1 cellular context compared by ENCODE assay signal in the genomic region with DNA sequence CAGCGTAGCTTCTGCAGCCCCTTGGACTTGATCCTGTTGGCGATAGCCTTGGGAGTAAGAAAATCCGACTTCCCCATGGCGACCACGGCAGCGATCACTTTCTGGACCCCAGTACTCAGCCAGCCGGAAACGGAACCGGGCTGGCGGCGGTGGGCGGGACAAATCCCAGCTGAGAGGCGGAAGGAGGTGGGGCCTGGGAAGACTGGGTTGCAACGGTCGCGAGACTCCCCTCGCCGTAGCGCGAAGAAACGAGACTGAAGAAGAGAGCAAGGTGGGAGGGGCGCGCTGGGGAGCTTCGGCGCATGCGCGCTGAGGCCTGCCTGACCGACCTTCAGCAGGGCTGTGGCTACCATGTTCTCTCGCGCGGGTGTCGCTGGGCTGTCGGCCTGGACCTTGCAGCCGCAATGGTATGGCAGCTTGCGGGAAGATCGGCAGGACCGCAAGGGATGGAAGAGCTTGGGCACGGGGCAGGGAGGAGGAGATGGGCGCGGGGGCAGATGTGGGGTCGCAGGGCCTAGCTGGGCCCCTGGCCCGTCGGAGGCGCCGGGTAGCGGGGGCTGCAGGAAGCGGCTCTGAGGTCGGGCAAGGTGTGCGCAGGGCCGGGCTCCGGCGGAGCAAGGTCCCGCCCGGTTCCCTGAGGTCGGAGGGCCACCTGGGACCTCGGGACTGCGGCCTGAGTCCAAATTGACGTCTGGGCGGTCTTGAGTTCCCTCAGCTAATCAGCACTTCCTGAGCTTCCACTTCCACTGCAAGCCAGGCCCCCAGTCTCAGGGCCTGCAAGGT.
TF ChIP-seq lines count a peak whose summit lies in the region.

A gene (plus strand): TSS at position 321 of the 783 bp plus-strand sequence. CDS start 31 bp downstream, at position 352.
A gene with protein sequence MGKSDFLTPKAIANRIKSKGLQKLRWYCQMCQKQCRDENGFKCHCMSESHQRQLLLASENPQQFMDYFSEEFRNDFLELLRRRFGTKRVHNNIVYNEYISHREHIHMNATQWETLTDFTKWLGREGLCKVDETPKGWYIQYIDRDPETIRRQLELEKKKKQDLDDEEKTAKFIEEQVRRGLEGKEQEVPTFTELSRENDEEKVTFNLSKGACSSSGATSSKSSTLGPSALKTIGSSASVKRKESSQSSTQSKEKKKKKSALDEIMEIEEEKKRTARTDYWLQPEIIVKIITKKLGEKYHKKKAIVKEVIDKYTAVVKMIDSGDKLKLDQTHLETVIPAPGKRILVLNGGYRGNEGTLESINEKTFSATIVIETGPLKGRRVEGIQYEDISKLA (minus strand): TSS at position 137 of the 783 bp plus-strand sequence. CDS start 60 bp downstream, at position 77.

TF ChIP-seq in HepG2, 621 proteins besides CTCF, POLR2A, EP300 and RAD21 (continued from another document and continues in another):
- TF ChIP-seq, protein P1, sequence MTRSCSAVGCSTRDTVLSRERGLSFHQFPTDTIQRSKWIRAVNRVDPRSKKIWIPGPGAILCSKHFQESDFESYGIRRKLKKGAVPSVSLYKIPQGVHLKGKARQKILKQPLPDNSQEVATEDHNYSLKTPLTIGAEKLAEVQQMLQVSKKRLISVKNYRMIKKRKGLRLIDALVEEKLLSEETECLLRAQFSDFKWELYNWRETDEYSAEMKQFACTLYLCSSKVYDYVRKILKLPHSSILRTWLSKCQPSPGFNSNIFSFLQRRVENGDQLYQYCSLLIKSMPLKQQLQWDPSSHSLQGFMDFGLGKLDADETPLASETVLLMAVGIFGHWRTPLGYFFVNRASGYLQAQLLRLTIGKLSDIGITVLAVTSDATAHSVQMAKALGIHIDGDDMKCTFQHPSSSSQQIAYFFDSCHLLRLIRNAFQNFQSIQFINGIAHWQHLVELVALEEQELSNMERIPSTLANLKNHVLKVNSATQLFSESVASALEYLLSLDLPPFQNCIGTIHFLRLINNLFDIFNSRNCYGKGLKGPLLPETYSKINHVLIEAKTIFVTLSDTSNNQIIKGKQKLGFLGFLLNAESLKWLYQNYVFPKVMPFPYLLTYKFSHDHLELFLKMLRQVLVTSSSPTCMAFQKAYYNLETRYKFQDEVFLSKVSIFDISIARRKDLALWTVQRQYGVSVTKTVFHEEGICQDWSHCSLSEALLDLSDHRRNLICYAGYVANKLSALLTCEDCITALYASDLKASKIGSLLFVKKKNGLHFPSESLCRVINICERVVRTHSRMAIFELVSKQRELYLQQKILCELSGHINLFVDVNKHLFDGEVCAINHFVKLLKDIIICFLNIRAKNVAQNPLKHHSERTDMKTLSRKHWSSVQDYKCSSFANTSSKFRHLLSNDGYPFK (CRISPR knock-in tag; IDR thresholded peaks at IDR 0.05; ENCODE audit: borderline replicate concordance): peak; percentile 19; the same call in 1 of the 2 replicates
- TF ChIP-seq ZNF589 (CRISPR knock-in tag; conservative IDR thresholded peaks at IDR 0.05): peak; percentile 21; the same call in 1 of the 2 replicates
- TF ChIP-seq, protein P2, sequence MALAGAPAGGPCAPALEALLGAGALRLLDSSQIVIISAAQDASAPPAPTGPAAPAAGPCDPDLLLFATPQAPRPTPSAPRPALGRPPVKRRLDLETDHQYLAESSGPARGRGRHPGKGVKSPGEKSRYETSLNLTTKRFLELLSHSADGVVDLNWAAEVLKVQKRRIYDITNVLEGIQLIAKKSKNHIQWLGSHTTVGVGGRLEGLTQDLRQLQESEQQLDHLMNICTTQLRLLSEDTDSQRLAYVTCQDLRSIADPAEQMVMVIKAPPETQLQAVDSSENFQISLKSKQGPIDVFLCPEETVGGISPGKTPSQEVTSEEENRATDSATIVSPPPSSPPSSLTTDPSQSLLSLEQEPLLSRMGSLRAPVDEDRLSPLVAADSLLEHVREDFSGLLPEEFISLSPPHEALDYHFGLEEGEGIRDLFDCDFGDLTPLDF (CRISPR knock-in tag; IDR thresholded peaks at IDR 0.05): no peak
- TF ChIP-seq ZIK1 (CRISPR knock-in tag; IDR thresholded peaks at IDR 0.05; ENCODE audit: borderline replicate concordance, low read depth): peak; percentile 94; the same call in 1 of the 2 replicates
- no peak for TF ChIP-seq ZNF562 (CRISPR knock-in tag; IDR thresholded peaks at IDR 0.05; ENCODE audit: borderline replicate concordance)
- TF ChIP-seq, protein P3, sequence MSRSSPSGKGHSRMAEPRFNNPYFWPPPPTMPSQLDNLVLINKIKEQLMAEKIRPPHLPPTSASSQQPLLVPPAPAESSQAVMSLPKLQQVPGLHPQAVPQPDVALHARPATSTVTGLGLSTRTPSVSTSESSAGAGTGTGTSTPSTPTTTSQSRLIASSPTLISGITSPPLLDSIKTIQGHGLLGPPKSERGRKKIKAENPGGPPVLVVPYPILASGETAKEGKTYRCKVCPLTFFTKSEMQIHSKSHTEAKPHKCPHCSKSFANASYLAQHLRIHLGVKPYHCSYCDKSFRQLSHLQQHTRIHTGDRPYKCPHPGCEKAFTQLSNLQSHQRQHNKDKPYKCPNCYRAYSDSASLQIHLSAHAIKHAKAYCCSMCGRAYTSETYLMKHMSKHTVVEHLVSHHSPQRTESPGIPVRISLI (CRISPR knock-in tag; IDR thresholded peaks at IDR 0.05; ENCODE audit: borderline replicate concordance): no peak; the same call in 1 of the 2 replicates
- no peak for TF ChIP-seq ZNF382 (CRISPR knock-in tag; IDR thresholded peaks at IDR 0.05; ENCODE audit: borderline replicate concordance)
- TF ChIP-seq, protein P4, sequence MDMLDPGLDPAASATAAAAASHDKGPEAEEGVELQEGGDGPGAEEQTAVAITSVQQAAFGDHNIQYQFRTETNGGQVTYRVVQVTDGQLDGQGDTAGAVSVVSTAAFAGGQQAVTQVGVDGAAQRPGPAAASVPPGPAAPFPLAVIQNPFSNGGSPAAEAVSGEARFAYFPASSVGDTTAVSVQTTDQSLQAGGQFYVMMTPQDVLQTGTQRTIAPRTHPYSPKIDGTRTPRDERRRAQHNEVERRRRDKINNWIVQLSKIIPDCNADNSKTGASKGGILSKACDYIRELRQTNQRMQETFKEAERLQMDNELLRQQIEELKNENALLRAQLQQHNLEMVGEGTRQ (IDR thresholded peaks at IDR 0.05; ENCODE audit: low read depth, low read length): no peak
- TF ChIP-seq, protein P4 (CRISPR knock-in tag; IDR thresholded peaks at IDR 0.05; ENCODE audit: borderline replicate concordance): no peak
- TF ChIP-seq CHD2 (IDR thresholded peaks at IDR 0.05; ENCODE audit: low read depth, low read length): peak; percentile 98
- TF ChIP-seq, protein P5, sequence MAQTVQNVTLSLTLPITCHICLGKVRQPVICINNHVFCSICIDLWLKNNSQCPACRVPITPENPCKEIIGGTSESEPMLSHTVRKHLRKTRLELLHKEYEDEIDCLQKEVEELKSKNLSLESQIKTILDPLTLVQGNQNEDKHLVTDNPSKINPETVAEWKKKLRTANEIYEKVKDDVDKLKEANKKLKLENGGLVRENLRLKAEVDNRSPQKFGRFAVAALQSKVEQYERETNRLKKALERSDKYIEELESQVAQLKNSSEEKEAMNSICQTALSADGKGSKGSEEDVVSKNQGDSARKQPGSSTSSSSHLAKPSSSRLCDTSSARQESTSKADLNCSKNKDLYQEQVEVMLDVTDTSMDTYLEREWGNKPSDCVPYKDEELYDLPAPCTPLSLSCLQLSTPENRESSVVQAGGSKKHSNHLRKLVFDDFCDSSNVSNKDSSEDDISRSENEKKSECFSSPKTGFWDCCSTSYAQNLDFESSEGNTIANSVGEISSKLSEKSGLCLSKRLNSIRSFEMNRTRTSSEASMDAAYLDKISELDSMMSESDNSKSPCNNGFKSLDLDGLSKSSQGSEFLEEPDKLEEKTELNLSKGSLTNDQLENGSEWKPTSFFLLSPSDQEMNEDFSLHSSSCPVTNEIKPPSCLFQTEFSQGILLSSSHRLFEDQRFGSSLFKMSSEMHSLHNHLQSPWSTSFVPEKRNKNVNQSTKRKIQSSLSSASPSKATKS (CRISPR knock-in tag; IDR thresholded peaks at IDR 0.05): peak; percentile 65; the same call in 1 of the 2 replicates
- 0 out of 2 replicates have a peak, but pooled peaks have one; percentile 48 for TF ChIP-seq CENPT (CRISPR knock-in tag; IDR thresholded peaks at IDR 0.05; ENCODE audit: low read depth)
- peak; percentile 66; the same call in 1 of the 2 replicates for TF ChIP-seq ZNF337 (CRISPR knock-in tag; IDR thresholded peaks at IDR 0.05; ENCODE audit: borderline replicate concordance, low read depth)
- no peak for TF ChIP-seq ZNF878 (CRISPR knock-in tag; IDR thresholded peaks at IDR 0.05)
- TF ChIP-seq HNRNPLL (IDR thresholded peaks at IDR 0.05; ENCODE audit: low read depth, low read length, poor library complexity, severe bottlenecking): peak; percentile 70
- TF ChIP-seq, protein P6, sequence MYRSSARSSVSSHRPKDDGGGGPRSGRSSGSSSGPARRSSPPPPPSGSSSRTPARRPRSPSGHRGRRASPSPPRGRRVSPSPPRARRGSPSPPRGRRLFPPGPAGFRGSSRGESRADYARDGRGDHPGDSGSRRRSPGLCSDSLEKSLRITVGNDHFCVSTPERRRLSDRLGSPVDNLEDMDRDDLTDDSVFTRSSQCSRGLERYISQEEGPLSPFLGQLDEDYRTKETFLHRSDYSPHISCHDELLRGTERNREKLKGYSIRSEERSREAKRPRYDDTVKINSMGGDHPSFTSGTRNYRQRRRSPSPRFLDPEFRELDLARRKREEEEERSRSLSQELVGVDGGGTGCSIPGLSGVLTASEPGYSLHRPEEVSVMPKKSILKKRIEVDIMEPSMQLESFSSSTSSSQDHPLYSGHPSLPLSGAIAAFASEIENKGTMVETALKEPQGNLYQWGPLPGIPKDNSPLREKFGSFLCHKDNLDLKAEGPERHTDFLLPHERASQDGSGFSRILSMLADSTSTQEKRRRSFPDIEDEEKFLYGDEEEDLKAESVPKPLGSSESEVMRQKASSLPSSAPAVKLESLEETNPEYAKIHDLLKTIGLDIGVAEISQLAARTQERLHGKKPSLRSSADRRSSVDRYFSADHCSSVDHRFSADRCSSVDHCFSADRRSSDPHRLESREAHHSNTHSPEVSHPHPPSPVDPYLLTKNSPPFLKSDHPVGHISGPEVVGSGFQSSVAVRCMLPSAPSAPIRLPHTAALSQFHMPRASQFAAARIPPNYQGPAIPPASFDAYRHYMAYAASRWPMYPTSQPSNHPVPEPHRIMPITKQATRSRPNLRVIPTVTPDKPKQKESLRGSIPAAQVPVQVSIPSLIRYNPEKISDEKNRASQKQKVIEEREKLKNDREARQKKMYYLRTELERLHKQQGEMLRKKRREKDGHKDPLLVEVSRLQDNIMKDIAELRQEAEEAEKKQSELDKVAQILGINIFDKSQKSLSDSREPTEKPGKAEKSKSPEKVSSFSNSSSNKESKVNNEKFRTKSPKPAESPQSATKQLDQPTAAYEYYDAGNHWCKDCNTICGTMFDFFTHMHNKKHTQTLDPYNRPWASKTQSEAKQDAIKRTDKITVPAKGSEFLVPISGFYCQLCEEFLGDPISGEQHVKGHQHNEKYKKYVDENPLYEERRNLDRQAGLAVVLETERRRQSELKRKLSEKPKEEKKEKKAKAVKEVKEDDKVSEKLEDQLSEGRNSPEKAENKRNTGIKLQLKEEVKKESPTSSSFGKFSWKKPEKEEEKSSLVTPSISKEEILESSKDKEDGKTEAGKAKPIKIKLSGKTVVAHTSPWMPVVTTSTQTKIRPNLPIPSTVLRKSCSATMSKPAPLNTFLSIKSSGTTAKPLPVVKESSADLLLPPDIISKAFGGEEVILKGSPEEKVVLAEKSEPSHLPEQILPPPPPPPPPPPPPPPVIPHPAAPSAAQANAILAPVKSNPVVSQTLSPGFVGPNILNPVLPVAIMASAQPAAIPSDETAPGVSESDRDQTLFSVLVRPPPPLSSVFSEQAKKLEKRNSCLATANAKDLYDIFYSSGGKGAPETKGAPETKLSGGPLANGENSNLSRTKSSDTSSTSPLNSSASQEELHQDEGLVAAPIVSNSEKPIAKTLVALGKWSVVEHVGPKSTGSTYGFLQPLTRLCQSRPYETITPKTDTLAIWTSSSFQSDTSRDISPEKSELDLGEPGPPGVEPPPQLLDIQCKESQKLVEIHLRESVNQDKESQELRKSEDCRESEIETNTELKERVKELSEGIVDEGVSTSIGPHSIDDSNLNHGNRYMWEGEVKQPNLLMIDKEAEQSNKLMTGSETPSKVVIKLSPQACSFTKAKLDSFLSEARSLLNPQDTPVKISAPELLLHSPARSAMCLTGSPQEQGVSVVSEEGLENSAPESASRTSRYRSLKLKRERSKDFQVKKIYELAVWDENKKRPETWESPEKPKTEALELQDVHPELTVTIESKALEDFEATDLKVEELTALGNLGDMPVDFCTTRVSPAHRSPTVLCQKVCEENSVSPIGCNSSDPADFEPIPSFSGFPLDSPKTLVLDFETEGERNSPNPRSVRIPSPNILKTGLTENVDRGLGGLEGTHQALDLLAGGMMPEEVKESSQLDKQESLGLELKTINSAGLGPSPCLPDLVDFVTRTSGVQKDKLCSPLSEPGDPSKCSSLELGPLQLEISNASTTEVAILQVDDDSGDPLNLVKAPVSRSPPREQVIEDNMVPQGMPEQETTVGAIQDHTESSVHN (CRISPR knock-in tag; IDR thresholded peaks at IDR 0.05): no peak
- TF ChIP-seq FOXM1 (CRISPR knock-in tag; IDR thresholded peaks at IDR 0.05): no peak
- TF ChIP-seq MEIS2 (CRISPR knock-in tag; IDR thresholded peaks at IDR 0.05): peak; percentile 33; the same call in 1 of the 2 replicates
- no peak; the same call in 1 of the 2 replicates for TF ChIP-seq NR2F6 (IDR thresholded peaks at IDR 0.05)
- TF ChIP-seq NR2F6 (CRISPR knock-in tag; IDR thresholded peaks at IDR 0.05): no peak; the same call in 1 of the 2 replicates
- peak; percentile 57; the same call in 1 of the 2 replicates for TF ChIP-seq ZNF772 (CRISPR knock-in tag; IDR thresholded peaks at IDR 0.05)
- TF ChIP-seq ZNF615 (CRISPR knock-in tag; IDR thresholded peaks at IDR 0.05; ENCODE audit: borderline replicate concordance): no peak
- TF ChIP-seq, protein P7, sequence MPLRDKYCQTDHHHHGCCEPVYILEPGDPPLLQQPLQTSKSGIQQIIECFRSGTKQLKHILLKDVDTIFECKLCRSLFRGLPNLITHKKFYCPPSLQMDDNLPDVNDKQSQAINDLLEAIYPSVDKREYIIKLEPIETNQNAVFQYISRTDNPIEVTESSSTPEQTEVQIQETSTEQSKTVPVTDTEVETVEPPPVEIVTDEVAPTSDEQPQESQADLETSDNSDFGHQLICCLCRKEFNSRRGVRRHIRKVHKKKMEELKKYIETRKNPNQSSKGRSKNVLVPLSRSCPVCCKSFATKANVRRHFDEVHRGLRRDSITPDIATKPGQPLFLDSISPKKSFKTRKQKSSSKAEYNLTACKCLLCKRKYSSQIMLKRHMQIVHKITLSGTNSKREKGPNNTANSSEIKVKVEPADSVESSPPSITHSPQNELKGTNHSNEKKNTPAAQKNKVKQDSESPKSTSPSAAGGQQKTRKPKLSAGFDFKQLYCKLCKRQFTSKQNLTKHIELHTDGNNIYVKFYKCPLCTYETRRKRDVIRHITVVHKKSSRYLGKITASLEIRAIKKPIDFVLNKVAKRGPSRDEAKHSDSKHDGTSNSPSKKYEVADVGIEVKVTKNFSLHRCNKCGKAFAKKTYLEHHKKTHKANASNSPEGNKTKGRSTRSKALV (CRISPR knock-in tag; IDR thresholded peaks at IDR 0.05): no peak; the same call in 1 of the 2 replicates
